Comparison of ENCODE assay signal across 15 cellular contexts in genomic region chr1:12384836-12385456, GRCh38.
DNase-seq lines count a peak whose midpoint lies in the region; ATAC-seq lines count a peak whose summit lies in the region.
"Had no signal": no experiment of that assay in that cellular context is flagged by ENCODE, and none has a peak within 500 bp of the region (broad histone marks: within the 10 kb centered on the region; RNA-seq: fewer than 3 reads in every experiment).

No MANE protein-coding gene starts in this region.

- CTCF ChIA-PET in activated naive CD4-positive, alpha-beta T cell treated with anti-CD3 and anti-CD28 coated beads, Interleukin-2, amount 10 ng/mL, durations not matched to agents 7 days and 5 days (lab: Charles Lee) = interaction anchor here (1.0 to 1.4 kb wide), 2 partner anchors 9 to 232 kb away, joined by 3 to 7 read pairs; no protein-coding TSS in a partner anchor

- H4K8ac ChIP-seq in mesendoderm (ENCODE audit: low read depth, low read length) = no peak overlapping the region

- no peak overlapping the region for H3K4ac ChIP-seq in mesendoderm (ENCODE audit: low read depth, low read length)

- no peak overlapping the region for H4K5ac ChIP-seq in mesendoderm (ENCODE audit: low read length)

- H3K27ac Mint-ChIP-seq in activated T-cell treated with anti-CD3 and anti-CD28 coated beads, Interleukin-2, amount 50 U/mL, for 24 hours = peak overlapping the region; percentile 24
- peak overlapping the region; percentile 91 for H3K27ac Mint-ChIP-seq in T-helper 17 cell
- H3K27ac Mint-ChIP-seq in activated naive CD4-positive, alpha-beta T cell treated with anti-CD3 and anti-CD28 coated beads, Interleukin-2, amount 10 ng/mL, durations not matched to agents 7 days and 5 days = peak overlapping the region; percentile 86
- H3K27ac Mint-ChIP-seq in naive thymus-derived CD8-positive, alpha-beta T cell = peak overlapping the region in 9 of 10 donors; percentile 7 to 99 (median 68)
- H3K27ac Mint-ChIP-seq: GM23338 had no signal

- peak overlapping the region; percentile 27 for H3K4me3 Mint-ChIP-seq in activated T-cell treated with anti-CD3 and anti-CD28 coated beads, Interleukin-2, amount 50 U/mL, for 24 hours
- H3K4me3 Mint-ChIP-seq in T-helper 17 cell = peak overlapping the region; percentile 50
- H3K4me3 Mint-ChIP-seq in activated naive CD4-positive, alpha-beta T cell treated with anti-CD3 and anti-CD28 coated beads, Interleukin-2, amount 10 ng/mL, durations not matched to agents 7 days and 5 days = peak overlapping the region; percentile 51
- H3K4me3 Mint-ChIP-seq in naive thymus-derived CD8-positive, alpha-beta T cell = peak overlapping the region in 8 of 10 donors; percentile 11 to 81 (median 52)
- H3K4me3 Mint-ChIP-seq: CD14-positive monocyte, GM23338 had no signal

- POLR2A ChIA-PET in naive thymus-derived CD8-positive, alpha-beta T cell (lab: Charles Lee) = interaction anchor here (0.9 to 1.5 kb wide), 4 partner anchors 49 to 234 kb away, joined by 4 to 7 read pairs (median 4); partner anchors contain the start of gene DHRS3

- peaks cover 83% of the 10 kb centered on the region for H3K36me3 Mint-ChIP-seq in activated T-cell treated with anti-CD3 and anti-CD28 coated beads, Interleukin-2, amount 50 U/mL, for 24 hours (ENCODE audit: low read depth)
- peaks cover 16% of the 10 kb centered on the region for H3K36me3 Mint-ChIP-seq in T-helper 17 cell (ENCODE audit: low read depth)
- peaks cover 84% of the 10 kb centered on the region for H3K36me3 Mint-ChIP-seq in activated naive CD4-positive, alpha-beta T cell treated with anti-CD3 and anti-CD28 coated beads, Interleukin-2, amount 10 ng/mL, durations not matched to agents 7 days and 5 days
- H3K36me3 Mint-ChIP-seq in naive thymus-derived CD8-positive, alpha-beta T cell = peaks cover 50 to 89% (median 82%) of the 10 kb centered on the region in 3 donors

- H3K56ac ChIP-seq in mesendoderm (ENCODE audit: low read length) = no peak overlapping the region

- no peak for DNase-seq in activated T-cell treated with anti-CD3 and anti-CD28 coated beads, Interleukin-2, amount 50 U/mL, for 24 hours
- no peak for DNase-seq in activated T-cell treated with anti-CD3 and anti-CD28 coated beads, Interleukin-2, amount 50 U/mL, for 1 hour
- DNase-seq in T-helper 17 cell (no peak), mesendoderm (no peak)
- peak; percentile 53 for DNase-seq in activated naive CD4-positive, alpha-beta T cell treated with anti-CD3 and anti-CD28 coated beads, Interleukin-2, amount 10 ng/mL, durations not matched to agents 7 days and 5 days
- peak in 1 of 10 donors; percentile 10 for DNase-seq in naive thymus-derived CD8-positive, alpha-beta T cell
- DNase-seq: gastrocnemius medialis, KG1, retina had no signal

- no peak overlapping the region for H3K23ac ChIP-seq in mesendoderm (ENCODE audit: low read length)

- no peak overlapping the region for H2BK120ac ChIP-seq in mesendoderm (ENCODE audit: low read depth, low read length)

- H3K18ac ChIP-seq in mesendoderm (ENCODE audit: low read length) = no peak overlapping the region

- H3K4me3 ChIP-seq in mesendoderm (ENCODE audit: low read length) = no peak overlapping the region
- H3K4me3 ChIP-seq: gastrocnemius medialis, GM23338, tibial nerve had no signal

- H3K4me2 ChIP-seq in mesendoderm (ENCODE audit: low read length) = no peak overlapping the region
- H3K4me2 ChIP-seq: GM23338 had no signal

- no peaks in the 10 kb centered on the region for H3K27me3 ChIP-seq in mesendoderm (ENCODE audit: insufficient read depth, low read length, poor library complexity)
- H3K27me3 ChIP-seq: gastrocnemius medialis, tibial nerve had no signal

- no peak overlapping the region for H2BK15ac ChIP-seq in mesendoderm (replicated peaks; ENCODE audit: low read depth)

- H3K9me3 ChIP-seq in T-helper 17 cell (ENCODE audit: control insufficient read depth, low read length, poor library complexity, severe bottlenecking) = no peaks in the 10 kb centered on the region
- H3K9me3 ChIP-seq: gastrocnemius medialis had no signal

- peaks cover 19% of the 10 kb centered on the region for H3K9me3 Mint-ChIP-seq in activated T-cell treated with anti-CD3 and anti-CD28 coated beads, Interleukin-2, amount 50 U/mL, for 24 hours
- H3K9me3 Mint-ChIP-seq in activated naive CD4-positive, alpha-beta T cell treated with anti-CD3 and anti-CD28 coated beads, Interleukin-2, amount 10 ng/mL, durations not matched to agents 7 days and 5 days = peaks cover 34% of the 10 kb centered on the region
- peaks cover 0 to 25% (median 14%) of the 10 kb centered on the region in 9 donors for H3K9me3 Mint-ChIP-seq in naive thymus-derived CD8-positive, alpha-beta T cell
- H3K9me3 Mint-ChIP-seq: GM23338 had no signal

- H3K27ac ChIP-seq in mesendoderm (ENCODE audit: low read depth, low read length) = no peak overlapping the region
- H3K27ac ChIP-seq: gastrocnemius medialis, HL-60, tibial nerve had no signal

- H3K79me1 ChIP-seq in mesendoderm (ENCODE audit: low read length) = no peaks in the 10 kb centered on the region

- peak; percentile 48 for ATAC-seq in T-helper 17 cell
- ATAC-seq in naive thymus-derived CD8-positive, alpha-beta T cell = peak; percentile 26 to 28
- ATAC-seq in GM18498 (IDR thresholded peaks at IDR 0.05; ENCODE audit: unreplicated experiment) = no peak
- no peak for ATAC-seq in GM21717 (IDR thresholded peaks at IDR 0.05; ENCODE audit: unreplicated experiment)
- ATAC-seq: gastrocnemius medialis, GM23338 had no signal

- no peak overlapping the region for H3K9ac ChIP-seq in mesendoderm (ENCODE audit: low read length)

- no peaks in the 10 kb centered on the region for H3K79me2 ChIP-seq in mesendoderm (ENCODE audit: control insufficient read depth, insufficient read depth, low read length)

- no peak overlapping the region for H2AK5ac ChIP-seq in mesendoderm (ENCODE audit: low read length)

- H3K4me1 ChIP-seq in mesendoderm (ENCODE audit: control insufficient read depth, low read depth, low read length) = no peaks in the 10 kb centered on the region

- H2BK5ac ChIP-seq in mesendoderm (ENCODE audit: low read length) = no peak overlapping the region

- peaks cover 45% of the 10 kb centered on the region for H3K4me1 Mint-ChIP-seq in activated T-cell treated with anti-CD3 and anti-CD28 coated beads, Interleukin-2, amount 50 U/mL, for 24 hours (ENCODE audit: low read depth)
- peaks cover 45% of the 10 kb centered on the region for H3K4me1 Mint-ChIP-seq in T-helper 17 cell
- peaks cover 49% of the 10 kb centered on the region for H3K4me1 Mint-ChIP-seq in activated naive CD4-positive, alpha-beta T cell treated with anti-CD3 and anti-CD28 coated beads, Interleukin-2, amount 10 ng/mL, durations not matched to agents 7 days and 5 days
- peaks cover 17 to 55% (median 38%) of the 10 kb centered on the region in 4 donors for H3K4me1 Mint-ChIP-seq in naive thymus-derived CD8-positive, alpha-beta T cell
- H3K4me1 Mint-ChIP-seq: GM23338 had no signal

- WGBS in mesendoderm (ENCODE audit: extremely low coverage, insufficient coverage, low lambda C conversion rate) = no CpG with 5 or more reads among the region's 8 CpGs

- H3K36me3 ChIP-seq in mesendoderm (ENCODE audit: control insufficient read depth, insufficient read depth, low read length) = no peaks in the 10 kb centered on the region

- no peaks in the 10 kb centered on the region for H3K27me3 Mint-ChIP-seq in activated T-cell treated with anti-CD3 and anti-CD28 coated beads, Interleukin-2, amount 50 U/mL, for 24 hours
- no peaks in the 10 kb centered on the region for H3K27me3 Mint-ChIP-seq in T-helper 17 cell
- no peaks in the 10 kb centered on the region for H3K27me3 Mint-ChIP-seq in activated naive CD4-positive, alpha-beta T cell treated with anti-CD3 and anti-CD28 coated beads, Interleukin-2, amount 10 ng/mL, durations not matched to agents 7 days and 5 days
- H3K27me3 Mint-ChIP-seq in naive thymus-derived CD8-positive, alpha-beta T cell = no peaks in the 10 kb centered on the region

Comparison
In these comparisons a context has a peak if more than half of its experiments do, and no peak if none do; other contexts are left out.
1. H3K27ac Mint-ChIP-seq: peak in every context shown above with its lines; median percentile 91 in T-helper 17 cell; 86 in activated naive CD4-positive, alpha-beta T cell treated with anti-CD3 and anti-CD28 coated beads, Interleukin-2, amount 10 ng/mL, durations not matched to agents 7 days and 5 days; 68 in naive thymus-derived CD8-positive, alpha-beta T cell; 24 in activated T-cell treated with anti-CD3 and anti-CD28 coated beads, Interleukin-2, amount 50 U/mL, for 24 hours.
2. ATAC-seq: peak in T-helper 17 cell (single experiment) and naive thymus-derived CD8-positive, alpha-beta T cell (2 of 2); none in GM18498 (single experiment) and GM21717 (single experiment).
3. Peak in every context shown above with its lines, with median percentiles within 50 percentile points of each other: H3K4me3 Mint-ChIP-seq.